In genomic region chr1:175871647-175872046, GRCh38 we compare ENCODE assay signal across 23 cellular contexts.
"Had no signal": no experiment of that assay in that cellular context is flagged by ENCODE, and none has a peak within 500 bp of the region (broad histone marks: within the 10 kb centered on the region; RNA-seq: fewer than 3 reads in every experiment).

No MANE protein-coding gene starts in this region.

- H3K27ac Mint-ChIP-seq: activated CD8-positive, alpha-beta T cell treated with anti-CD3 and anti-CD28 coated beads, Interleukin-2, amount 10 ng/mL, durations not matched to agents 7 days and 5 days; activated naive CD4-positive, alpha-beta T cell treated with anti-CD3 and anti-CD28 coated beads, Interleukin-2, amount 50 U/mL, for 24 hours; activated T-cell treated with anti-CD3 and anti-CD28 coated beads, Interleukin-2, amount 50 U/mL, for 24 hours; activated T-helper 1 cell treated with anti-CD3 and anti-CD28 coated beads, Interleukin-12 subunit alpha, Interleukin-12 subunit beta, Interleukin-2, Interleukin-4 antibody, amounts not matched to agents 30 ng/mL and 10 ng/mL and 1 ng/mL, durations not matched to agents 14 hours and 24 hours and 36 hours; IgD-negative memory B cell; T-helper 1 cell treated with Interleukin-12 subunit alpha and Interleukin-12 subunit beta and Interleukin-4 antibody, amounts not matched to agents 30 μg/mL and 1 μg/mL, for 36 hours had no signal

- H3K9me3 Mint-ChIP-seq: activated naive CD4-positive, alpha-beta T cell treated with anti-CD3 and anti-CD28 coated beads, Interleukin-2, amount 50 U/mL, for 24 hours; activated T-cell treated with anti-CD3 and anti-CD28 coated beads, Interleukin-2, amount 50 U/mL, for 24 hours; activated T-helper 1 cell treated with anti-CD3 and anti-CD28 coated beads, Interleukin-12 subunit alpha, Interleukin-12 subunit beta, Interleukin-2, Interleukin-4 antibody, amounts not matched to agents 30 ng/mL and 10 ng/mL and 1 ng/mL, durations not matched to agents 14 hours and 24 hours and 36 hours; IgD-negative memory B cell; T-helper 1 cell treated with Interleukin-12 subunit alpha and Interleukin-12 subunit beta and Interleukin-4 antibody, amounts not matched to agents 30 μg/mL and 1 μg/mL, for 36 hours had no signal

- H3K27me3 Mint-ChIP-seq: activated naive CD4-positive, alpha-beta T cell treated with anti-CD3 and anti-CD28 coated beads, Interleukin-2, amount 50 U/mL, for 24 hours; activated T-cell treated with anti-CD3 and anti-CD28 coated beads, Interleukin-2, amount 50 U/mL, for 24 hours; IgD-negative memory B cell had no signal

- H3K27ac ChIP-seq: Peyer's patch, RWPE1 had no signal

- ATAC-seq: activated CD4-positive, CD25-positive, alpha-beta regulatory T cell treated with anti-CD3 and anti-CD28 coated beads, Interleukin-2, amount 50 U/mL, for 24 hours; activated CD8-positive, alpha-beta T cell treated with anti-CD3 and anti-CD28 coated beads, Interleukin-2, amount 10 ng/mL, durations not matched to agents 7 days and 5 days had no signal

- H3K4me1 Mint-ChIP-seq: activated naive CD4-positive, alpha-beta T cell treated with anti-CD3 and anti-CD28 coated beads, Interleukin-2, amount 50 U/mL, for 24 hours had no signal

- H3K36me3 ChIP-seq: Peyer's patch had no signal

- H3K9me3 ChIP-seq: Peyer's patch had no signal

- H3K4me3 Mint-ChIP-seq: activated CD8-positive, alpha-beta T cell treated with anti-CD3 and anti-CD28 coated beads, Interleukin-2, amount 10 ng/mL, durations not matched to agents 7 days and 5 days; activated naive CD4-positive, alpha-beta T cell treated with anti-CD3 and anti-CD28 coated beads, Interleukin-2, amount 50 U/mL, for 24 hours; activated T-cell treated with anti-CD3 and anti-CD28 coated beads, Interleukin-2, amount 50 U/mL, for 24 hours; activated T-helper 1 cell treated with anti-CD3 and anti-CD28 coated beads, Interleukin-12 subunit alpha, Interleukin-12 subunit beta, Interleukin-2, Interleukin-4 antibody, amounts not matched to agents 30 ng/mL and 10 ng/mL and 1 ng/mL, durations not matched to agents 14 hours and 24 hours and 36 hours; IgD-negative memory B cell; T-helper 1 cell treated with Interleukin-12 subunit alpha and Interleukin-12 subunit beta and Interleukin-4 antibody, amounts not matched to agents 30 μg/mL and 1 μg/mL, for 36 hours had no signal

- H3K4me1 ChIP-seq: Peyer's patch had no signal

- H3K27me3 ChIP-seq: Peyer's patch had no signal

- H3K36me3 Mint-ChIP-seq: activated naive CD4-positive, alpha-beta T cell treated with anti-CD3 and anti-CD28 coated beads, Interleukin-2, amount 50 U/mL, for 24 hours; IgD-negative memory B cell had no signal

- H3K4me3 ChIP-seq: Peyer's patch had no signal

- DNase-seq: activated CD4-positive, alpha-beta T cell treated with anti-CD3 and anti-CD28 coated beads for 48 hours; activated CD4-positive, alpha-beta T cell treated with anti-CD3 and anti-CD28 coated beads, Interleukin-2, amount 50 U/mL, for 4 hours; activated CD8-positive, alpha-beta memory T cell treated with anti-CD3 and anti-CD28 coated beads, Interleukin-2, amount 50 U/mL, for 48 hours; activated CD8-positive, alpha-beta T cell treated with anti-CD3 and anti-CD28 coated beads, Interleukin-2, amount 10 ng/mL, durations not matched to agents 7 days and 5 days; activated effector memory CD4-positive, alpha-beta T cell treated with Interleukin-2 at 50 U/mL for 16 hours; activated naive CD4-positive, alpha-beta T cell; activated T-cell treated with anti-CD3 and anti-CD28 coated beads, Interleukin-2, amount 50 U/mL, for 24 hours; aorta; KG1; NCI-H1048; NCI-H146; NCI-H187 treated with DMSO at 0.1 percent for 48 hours; NCI-H2081 treated with DMSO at 0.1 percent for 48 hours; NCI-H446; NCI-H524; Peyer's patch; SHP77 treated with DMSO at 0.1 percent for 48 hours had no signal
